In the genomic region with DNA sequence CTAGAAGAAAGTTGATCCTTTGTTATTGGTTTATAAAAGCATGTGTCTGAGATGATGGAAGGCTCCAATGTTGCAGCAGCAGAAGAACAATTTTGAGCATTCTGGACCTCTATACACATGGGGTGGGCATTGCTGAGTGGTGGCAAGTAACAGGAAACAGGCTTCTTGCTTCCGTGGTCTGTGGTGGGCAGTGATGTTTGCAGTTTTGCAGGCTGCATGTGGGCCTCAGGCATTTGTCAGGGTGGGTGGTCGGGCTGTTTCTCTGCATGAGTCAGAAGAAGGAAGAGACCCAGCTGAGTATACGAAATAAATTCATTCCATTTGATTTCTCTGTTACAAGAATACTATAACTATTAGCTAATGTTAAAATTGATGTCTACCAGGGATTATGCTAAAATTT, we compare ENCODE assay signal across 1 cellular context.
TF ChIP-seq lines count a peak whose summit lies in the region.

No MANE protein-coding gene starts in this region.

TF ChIP-seq in IMR-90, 13 proteins besides CTCF, POLR2A, EP300 and RAD21 (continued from another document):
- TF ChIP-seq, protein P1, sequence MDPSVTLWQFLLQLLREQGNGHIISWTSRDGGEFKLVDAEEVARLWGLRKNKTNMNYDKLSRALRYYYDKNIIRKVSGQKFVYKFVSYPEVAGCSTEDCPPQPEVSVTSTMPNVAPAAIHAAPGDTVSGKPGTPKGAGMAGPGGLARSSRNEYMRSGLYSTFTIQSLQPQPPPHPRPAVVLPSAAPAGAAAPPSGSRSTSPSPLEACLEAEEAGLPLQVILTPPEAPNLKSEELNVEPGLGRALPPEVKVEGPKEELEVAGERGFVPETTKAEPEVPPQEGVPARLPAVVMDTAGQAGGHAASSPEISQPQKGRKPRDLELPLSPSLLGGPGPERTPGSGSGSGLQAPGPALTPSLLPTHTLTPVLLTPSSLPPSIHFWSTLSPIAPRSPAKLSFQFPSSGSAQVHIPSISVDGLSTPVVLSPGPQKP (IDR thresholded peaks at IDR 0.05; ENCODE audit: borderline replicate concordance, low read depth, low read length): no peak
- no peak for TF ChIP-seq BHLHE40 (IDR thresholded peaks at IDR 0.05; ENCODE audit: low read depth, low read length)
- no peak for TF ChIP-seq RCOR1 (IDR thresholded peaks at IDR 0.05; ENCODE audit: insufficient replicate concordance, low read length)
- no peak for TF ChIP-seq MXI1 (IDR thresholded peaks at IDR 0.05; ENCODE audit: borderline replicate concordance, low read depth, low read length)
- TF ChIP-seq FOS (IDR thresholded peaks at IDR 0.05; ENCODE audit: low read depth, low read length): no peak
